In the genomic region with DNA sequence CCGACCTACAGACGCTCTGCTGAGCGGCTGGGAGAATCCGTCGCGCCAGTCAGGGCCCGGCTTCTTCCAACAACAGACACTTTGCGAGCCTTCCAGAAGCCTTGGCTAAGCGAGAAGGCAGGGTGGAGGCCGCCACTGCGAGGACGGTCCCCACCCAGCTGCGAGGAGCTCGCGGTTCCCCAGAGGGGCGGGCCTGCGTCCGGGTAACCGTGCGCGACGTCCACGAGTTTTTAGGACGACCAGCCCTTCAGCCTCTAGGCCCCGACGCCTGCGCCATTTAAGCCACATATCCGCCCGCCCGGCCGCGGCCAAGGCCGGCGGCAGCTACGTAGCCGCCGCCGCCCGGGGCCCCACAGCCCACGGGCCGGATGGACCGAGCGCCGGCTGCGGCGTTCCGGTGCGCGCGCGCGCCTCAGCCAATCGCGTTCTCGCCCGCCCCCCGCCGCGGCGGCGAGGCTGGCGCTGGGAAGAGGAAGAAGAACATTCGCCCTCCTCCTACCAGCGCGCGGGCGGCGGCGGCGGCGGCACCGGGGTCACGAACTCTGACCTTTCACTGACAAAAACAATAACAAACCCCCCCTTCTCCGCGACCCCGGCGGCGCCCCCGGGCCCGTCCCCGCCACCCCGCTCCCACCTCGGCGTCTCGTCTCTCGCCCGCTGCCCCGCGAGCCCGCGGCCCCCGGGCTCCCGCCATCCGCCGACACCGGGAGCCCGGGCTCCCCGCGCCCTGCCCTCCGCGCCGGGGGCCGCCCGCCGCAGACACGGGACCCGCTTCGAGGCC, we compare ENCODE assay signal across 8 cellular contexts. TPM values are rescaled to one million over a fixed set of nuclear protein-coding genes. Genes with fewer than 3 reads are reported as not detected.
A peak's percentile ranks its signal among the peaks of the same experiment; 100 is the strongest.
DNase-seq lines count a peak whose midpoint lies in the region; ATAC-seq and TF ChIP-seq lines count a peak whose summit lies in the region.

TSS of gene NR2C2 (plus strand) at position 479 of the 781 bp plus-strand sequence. CDS start 56,332 bp downstream, outside the sequence.

- H3K4me3 ChIP-seq in DND-41 (ENCODE audit: low read depth in 1 of 2, low read length in 2 of 2) (peak within 1 kb of the TSS; percentile 75 to 81), Karpas-422 (ENCODE audit: low read length) (peak within 1 kb of the TSS; percentile 93), neural cell (ENCODE audit: low read length) (peak within 1 kb of the TSS; percentile 96)

- peak within 1 kb of the TSS; percentile 98 to 100 for H3K4me3 Mint-ChIP-seq in stimulated activated naive CD8-positive, alpha-beta T cell treated with anti-CD3 and anti-CD28 coated beads, Interleukin-15, amount 100 ng/mL, for 72 hours

- no peak for TF ChIP-seq EP300 in neural cell (conservative IDR thresholded peaks at IDR 0.05; ENCODE audit: poor library complexity, severe bottlenecking)

- peak within 1 kb of the TSS; percentile 87 for H2AFZ ChIP-seq in DND-41 (ENCODE audit: low read depth, low read length)
- H2AFZ ChIP-seq in Karpas-422 (ENCODE audit: low read length), result peak within 1 kb of the TSS; percentile 90
- H2AFZ ChIP-seq in neural cell (ENCODE audit: low read depth, low read length), result peak within 1 kb of the TSS; percentile 51

- H3K4me2 ChIP-seq in DND-41 (ENCODE audit: insufficient read depth, low read length), result peak within 1 kb of the TSS; percentile 93
- H3K4me2 ChIP-seq in Karpas-422 (ENCODE audit: low read depth, low read length, poor library complexity, severe bottlenecking), result peak within 1 kb of the TSS; percentile 93
- peak within 1 kb of the TSS; percentile 95 for H3K4me2 ChIP-seq in neural cell (ENCODE audit: low read length)

- H3K9me2 ChIP-seq in Karpas-422 (replicated peaks; ENCODE audit: insufficient read depth, low read length) (no peaks in the 10 kb centered on the region), neural cell (ENCODE audit: insufficient read depth, low read length) (no peaks in the 10 kb centered on the region)

- peak within 1 kb of the TSS; percentile 91 for H3K9ac ChIP-seq in DND-41 (ENCODE audit: low read depth, low read length)
- H3K9ac ChIP-seq in Karpas-422 (ENCODE audit: low read length), result peak within 1 kb of the TSS; percentile 94
- peak within 1 kb of the TSS; percentile 96 for H3K9ac ChIP-seq in neural cell (ENCODE audit: low read length)

- peaks cover 45% of the 10 kb centered on the region for H4K20me1 ChIP-seq in DND-41 (ENCODE audit: insufficient read depth, low read length)
- peaks cover 26% of the 10 kb centered on the region for H4K20me1 ChIP-seq in Karpas-422 (ENCODE audit: insufficient read depth, low read depth, low read length)
- peaks cover 6% of the 10 kb centered on the region for H4K20me1 ChIP-seq in neural cell (ENCODE audit: insufficient read depth)

- TF ChIP-seq CTCF in DND-41 (IDR thresholded peaks at IDR 0.05; ENCODE audit: borderline replicate concordance, extremely low read depth, low read length, poor library complexity, severe bottlenecking) (no peak), neural cell (IDR thresholded peaks at IDR 0.05; ENCODE audit: poor library complexity, severe bottlenecking) (no peak)

- peak; percentile 91 for DNase-seq in DND-41
- DNase-seq in Karpas-422, result peak; percentile 93
- DNase-seq in SHP77 treated with DMSO at 0.1 percent for 48 hours (lab: John Stamatoyannopoulos, UW), result peak; percentile 25
- peak; percentile 84 for DNase-seq in activated effector memory CD4-positive, alpha-beta T cell treated with Interleukin-2 at 50 U/mL for 16 hours
- DNase-seq in fibroblast of the conjunctiva (ENCODE audit: low read depth), result peak; percentile 53
- peak; percentile 88 to 89 for DNase-seq in stimulated activated naive CD8-positive, alpha-beta T cell treated with anti-CD3 and anti-CD28 coated beads, Interleukin-15, amount 100 ng/mL, for 72 hours

- TF ChIP-seq RAD21 in neural cell (conservative IDR thresholded peaks at IDR 0.05), result peak; percentile 21

- peaks cover 36% of the 10 kb centered on the region for H3K4me1 ChIP-seq in DND-41 (ENCODE audit: insufficient read depth, low read length)
- peaks cover 26% of the 10 kb centered on the region for H3K4me1 ChIP-seq in Karpas-422 (ENCODE audit: low read length)

- H3K9me3 Mint-ChIP-seq in stimulated activated naive CD8-positive, alpha-beta T cell treated with anti-CD3 and anti-CD28 coated beads, Interleukin-15, amount 100 ng/mL, for 72 hours, result no peaks in the 10 kb centered on the region

- H3K27me3 Mint-ChIP-seq in stimulated activated naive CD8-positive, alpha-beta T cell treated with anti-CD3 and anti-CD28 coated beads, Interleukin-15, amount 100 ng/mL, for 72 hours, result no peaks in the 10 kb centered on the region

- ATAC-seq in DND-41 (ENCODE audit: insufficient read depth, low read depth), result peak; percentile 73
- peak; percentile 52 for ATAC-seq in GM21786 (IDR thresholded peaks at IDR 0.05; ENCODE audit: unreplicated experiment)
- peak; percentile 75 for ATAC-seq in stimulated activated naive CD8-positive, alpha-beta T cell treated with anti-CD3 and anti-CD28 coated beads, Interleukin-15, amount 100 ng/mL, for 72 hours

- peak within 1 kb of the TSS; percentile 95 for H3K27ac ChIP-seq in DND-41 (ENCODE audit: low read length)
- H3K27ac ChIP-seq in Karpas-422 (ENCODE audit: low read length), result peak within 1 kb of the TSS; percentile 91
- peak within 1 kb of the TSS; percentile 99 for H3K27ac ChIP-seq in neural cell (ENCODE audit: low read length)

- H3K79me2 ChIP-seq in DND-41 (ENCODE audit: insufficient read depth, low read length) (peaks cover 83% of the 10 kb centered on the region), Karpas-422 (ENCODE audit: low read length) (peaks cover 58% of the 10 kb centered on the region), neural cell (replicated peaks; ENCODE audit: insufficient read depth, low read length) (peaks cover 68% of the 10 kb centered on the region)

- peak within 1 kb of the TSS; percentile 100 for H3K27ac Mint-ChIP-seq in stimulated activated naive CD8-positive, alpha-beta T cell treated with anti-CD3 and anti-CD28 coated beads, Interleukin-15, amount 100 ng/mL, for 72 hours

- H3K36me3 ChIP-seq in DND-41 (ENCODE audit: insufficient read depth, low read length), result peaks cover 49% of the 10 kb centered on the region
- H3K36me3 ChIP-seq in Karpas-422 (ENCODE audit: insufficient read depth, low read length), result peaks cover 15% of the 10 kb centered on the region; the same call in 1 of the 2 replicates
- peaks cover 4% of the 10 kb centered on the region for H3K36me3 ChIP-seq in neural cell (ENCODE audit: insufficient read depth, low read length)

- no peaks in the 10 kb centered on the region for H3F3A ChIP-seq in neural cell (ENCODE audit: insufficient read depth, low read length, poor library complexity, severe bottlenecking)

- H3K4me1 Mint-ChIP-seq in stimulated activated naive CD8-positive, alpha-beta T cell treated with anti-CD3 and anti-CD28 coated beads, Interleukin-15, amount 100 ng/mL, for 72 hours, result peaks cover 39% of the 10 kb centered on the region

- H3K9me3 ChIP-seq in DND-41 (ENCODE audit: insufficient read depth, low read length, severe bottlenecking), result no peaks in the 10 kb centered on the region
- H3K9me3 ChIP-seq in Karpas-422 (ENCODE audit: low read length), result no peaks in the 10 kb centered on the region
- H3K9me3 ChIP-seq in neural cell (ENCODE audit: low read length), result no peaks in the 10 kb centered on the region

- H3K27me3 ChIP-seq in DND-41 (ENCODE audit: insufficient read depth, low read length, poor library complexity), result no peaks in the 10 kb centered on the region
- no peaks in the 10 kb centered on the region for H3K27me3 ChIP-seq in Karpas-422 (ENCODE audit: low read length)
- H3K27me3 ChIP-seq in neural cell (ENCODE audit: insufficient read depth, low read depth, low read length), result no peaks in the 10 kb centered on the region

TF ChIP-seq in neural cell, 6 proteins besides CTCF, POLR2A, EP300 and RAD21:
- TF ChIP-seq REST (IDR thresholded peaks at IDR 0.05; ENCODE audit: borderline replicate concordance), result no peak
- TF ChIP-seq SMC3 (conservative IDR thresholded peaks at IDR 0.05; ENCODE audit: poor library complexity), result peak; percentile 32
- no peak for TF ChIP-seq EZH2 (IDR thresholded peaks at IDR 0.05; ENCODE audit: borderline replicate concordance, insufficient read depth, low read length, poor library complexity, severe bottlenecking)
- TF ChIP-seq TAF1 (IDR thresholded peaks at IDR 0.05; ENCODE audit: low read depth), result no peak
- peak; percentile 67 for TF ChIP-seq POLR2AphosphoS5 (IDR thresholded peaks at IDR 0.05)
- TF ChIP-seq MXI1 (conservative IDR thresholded peaks at IDR 0.05; ENCODE audit: poor library complexity, severe bottlenecking), result peak; percentile 80

RNA-seq across cellular contexts. Expression of gene NR2C2, which starts in this region (rescaled TPM):
- total RNA-seq in Karpas-422 (2014; rRNA removed; shearing (Covaris generic); ENCODE audit: low replicate concordance), result 30.0 and 46.8 TPM in 2 replicates
- polyA plus RNA-seq in neural cell, result 37.5 and 40.4 TPM in 2 replicates
- polyA minus RNA-seq in neural cell, result 74.0 and 99.9 TPM in 2 replicates

Comparison
In these comparisons a context has a peak if more than half of its experiments do, and no peak if none do; other contexts are left out.
1. Peak in every context shown above with its lines: DNase-seq, ATAC-seq, H3K4me3 ChIP-seq and H3K27ac ChIP-seq.
2. DNase-seq: peak in every context shown above with its lines; median percentile 93 in Karpas-422; 91 in DND-41; 88 in stimulated activated naive CD8-positive, alpha-beta T cell treated with anti-CD3 and anti-CD28 coated beads, Interleukin-15, amount 100 ng/mL, for 72 hours; 84 in activated effector memory CD4-positive, alpha-beta T cell treated with Interleukin-2 at 50 U/mL for 16 hours; 53 in fibroblast of the conjunctiva; 25 in SHP77 treated with DMSO at 0.1 percent for 48 hours.